1 cellular context compared by ENCODE assay signal in genomic region chr17:28760987-28761562, GRCh38.
TF ChIP-seq lines count a peak whose summit lies in the region.

No MANE protein-coding gene starts in this region.

TF ChIP-seq in liver, 16 proteins besides CTCF, POLR2A, EP300 and RAD21 (continued from another document):
- TF ChIP-seq ATF3 (IDR thresholded peaks at IDR 0.05), result no peak
- no peak for TF ChIP-seq FOXA2 (IDR thresholded peaks at IDR 0.05)
- no peak for TF ChIP-seq HNF4G (IDR thresholded peaks at IDR 0.05)
- TF ChIP-seq NR2F2 (IDR thresholded peaks at IDR 0.05), result no peak
- TF ChIP-seq MAX (IDR thresholded peaks at IDR 0.05), result no peak
- TF ChIP-seq HNF4A (conservative IDR thresholded peaks at IDR 0.05), result peak; percentile 25 to 38
- TF ChIP-seq FOXA1 (IDR thresholded peaks at IDR 0.05), result no peak
- no peak for TF ChIP-seq ZBTB33 (IDR thresholded peaks at IDR 0.05)
